22 cellular contexts compared by ENCODE assay signal in genomic region chr10:114418109-114418508, GRCh38. TPM values are rescaled to one million over a fixed set of nuclear protein-coding genes. Genes with fewer than 3 reads are reported as not detected.
DNase-seq lines count a peak whose midpoint lies in the region; ATAC-seq, FAIRE-seq and TF ChIP-seq lines count a peak whose summit lies in the region.
"Had no signal": no experiment of that assay in that cellular context is flagged by ENCODE, and none has a peak within 500 bp of the region (broad histone marks: within the 10 kb centered on the region; RNA-seq: fewer than 3 reads in every experiment).

No MANE protein-coding gene starts in this region.

- no peaks in the 10 kb centered on the region for H3K36me3 Mint-ChIP-seq in MCF 10A (ENCODE audit: insufficient read depth, unreplicated experiment)
- H3K36me3 Mint-ChIP-seq: CD8-positive, alpha-beta T cell had no signal

- no TSS peak for BruUV-seq in MCF 10A (replicated peaks; lab: Mats Ljungman, UMichigan)

- no peak for TF ChIP-seq POLR2A in breast epithelium (IDR thresholded peaks at IDR 0.05)

- POLR2A ChIA-PET in MCF 10A (lab: Yijun Ruan, JAX): no interaction called here

- H3K27me3 ChIP-seq in breast epithelium (no peaks in the 10 kb centered on the region), bronchial epithelial cell (ENCODE audit: control insufficient read depth, insufficient read depth, low read length) (no peaks in the 10 kb centered on the region)
- H3K27me3 ChIP-seq: BLaER1 treated with 17β-estradiol and CSF1 and Interleukin-3, amounts not matched to agents 10 nM and 100 nM had no signal

- H3K36me3 ChIP-seq in breast epithelium (no peaks in the 10 kb centered on the region), bronchial epithelial cell (ENCODE audit: control insufficient read depth, insufficient read depth, low read length) (no peaks in the 10 kb centered on the region)
- H3K36me3 ChIP-seq: BLaER1 treated with 17β-estradiol and CSF1 and Interleukin-3, amounts not matched to agents 10 nM and 100 nM had no signal

- no peaks in the 10 kb centered on the region for H3K4me1 ChIP-seq in breast epithelium

- no peak overlapping the region for H3K27ac Mint-ChIP-seq in MCF 10A (ENCODE audit: low read depth, unreplicated experiment)
- H3K27ac Mint-ChIP-seq: B cell; CD4-positive, alpha-beta T cell; CD8-positive, alpha-beta T cell had no signal

- peak overlapping the region; percentile 40 to 54 for H3K27ac ChIP-seq in breast epithelium
- H3K27ac ChIP-seq: 22Rv1; A549; BLaER1 treated with 17β-estradiol and CSF1 and Interleukin-3, amounts not matched to agents 10 nM and 100 nM; C4-2B had no signal

- no peaks in the 10 kb centered on the region for H3K27me3 Mint-ChIP-seq in MCF 10A (ENCODE audit: insufficient read depth, unreplicated experiment)

- H3K4me3 ChIP-seq in breast epithelium (no peak overlapping the region), bronchial epithelial cell (ENCODE audit: low read depth, low read length) (no peak overlapping the region)
- H3K4me3 ChIP-seq: A549; BLaER1 treated with 17β-estradiol and CSF1 and Interleukin-3, amounts not matched to agents 10 nM and 100 nM had no signal

- CTCF ChIA-PET in MCF 10A (lab: Yijun Ruan, JAX): interaction anchor here (1.9 kb wide), 1 partner anchor 114 kb away, joined by 12 read pairs; no protein-coding TSS in a partner anchor

- H3K4me3 Mint-ChIP-seq in MCF 10A (ENCODE audit: unreplicated experiment): no peak overlapping the region
- H3K4me3 Mint-ChIP-seq: B cell; CD4-positive, alpha-beta T cell; CD8-positive, alpha-beta T cell had no signal

- no peaks in the 10 kb centered on the region for H3K9me3 Mint-ChIP-seq in MCF 10A (ENCODE audit: unreplicated experiment)
- H3K9me3 Mint-ChIP-seq: CD4-positive, alpha-beta T cell; CD8-positive, alpha-beta T cell had no signal

- intact Hi-C loops in breast epithelium (cut with DNase I; ENCODE audit: low total_unique reads) (no loop called here), MCF 10A (cut with micrococcal nuclease) (no loop called here)

- no peaks in the 10 kb centered on the region for H3K9me3 ChIP-seq in breast epithelium
- H3K9me3 ChIP-seq: A549; BLaER1 treated with 17β-estradiol and CSF1 and Interleukin-3, amounts not matched to agents 10 nM and 100 nM had no signal

- ATAC-seq in esophagus mucosa (peak; percentile 56), GM21360 (IDR thresholded peaks at IDR 0.05; ENCODE audit: unreplicated experiment) (no peak), GM18907 (IDR thresholded peaks at IDR 0.05; ENCODE audit: unreplicated experiment) (no peak)
- ATAC-seq: A549; CD8-positive, alpha-beta T cell had no signal

- DNase-seq in breast epithelium (ENCODE audit: low spot score in 2 of 2): no peak
- DNase-seq in MCF 10A (ENCODE audit: unreplicated experiment): no peak
- peak; percentile 26 for DNase-seq in bronchial epithelial cell (ENCODE audit: low read depth)
- no peak for DNase-seq in mesenteric fat pad (ENCODE audit: low spot score)
- DNase-seq: AML-193; Caco-2; Calu3; CD4-positive, alpha-beta T cell; CD8-positive, alpha-beta T cell; DMS79 treated with DMSO at 0.1 percent for 48 hours; GF-D8 had no signal

- FAIRE-seq in bronchial epithelial cell (lab: Jason Lieb, UNC): peak; percentile 36
- FAIRE-seq: A549, D721Med, G401.6, GM12891 had no signal

- TF ChIP-seq CTCF in breast epithelium (IDR thresholded peaks at IDR 0.05) (no peak), MCF 10A (IDR thresholded peaks at IDR 0.05; ENCODE audit: unreplicated experiment) (no peak), bronchial epithelial cell (IDR thresholded peaks at IDR 0.05; ENCODE audit: insufficient read depth, low read length, severe bottlenecking) (no peak)

- peaks cover 19% of the 10 kb centered on the region for H3K4me1 Mint-ChIP-seq in MCF 10A (ENCODE audit: insufficient read depth, unreplicated experiment)

RNA-seq across cellular contexts. Expression of gene AFAP1L2, which starts 13.8 kb away (rescaled TPM):
- total RNA-seq in breast epithelium: 10 to 100 TPM in 2 of 3 donors, 1 to 10 TPM in 1; 4.2 to 43.9 (median 20.0) TPM
- 5.8 and 8.5 TPM in 2 replicates for total RNA-seq in MCF 10A (2022)
- total RNA-seq in bronchial epithelial cell: 6.8 and 10.8 TPM in 2 replicates
- total RNA-seq in esophagus mucosa: 22.8 TPM
- total RNA-seq in mesenteric fat pad: 3.9 TPM
